In genomic region chr9:121154782-121155181, GRCh38 we compare ENCODE assay signal across 1 cellular context.
TF ChIP-seq lines count a peak whose summit lies in the region.

No MANE protein-coding gene starts in this region.

TF ChIP-seq in K562, 482 proteins besides CTCF, POLR2A, EP300 and RAD21 (continued from another document and continues in another):
- TF ChIP-seq ATF7 (IDR thresholded peaks at IDR 0.05) (peak; percentile 81), ZKSCAN8 (CRISPR knock-in tag; IDR thresholded peaks at IDR 0.05) (no peak), RBM34 (IDR thresholded peaks at IDR 0.05; ENCODE audit: borderline replicate concordance, insufficient read depth, low read length) (no peak), CCNT2 (IDR thresholded peaks at IDR 0.05; ENCODE audit: borderline replicate concordance, extremely low read depth, insufficient read length, low read depth, low read length) (peak; percentile 51), ZNF668 (CRISPR knock-in tag; IDR thresholded peaks at IDR 0.05) (no peak), SP1 (CRISPR knock-in tag; IDR thresholded peaks at IDR 0.05) (no peak), NONO (IDR thresholded peaks at IDR 0.05; ENCODE audit: low read depth in 2 of 2, low read length in 1 of 2) (no peak), KLF10 (CRISPR knock-in tag; IDR thresholded peaks at IDR 0.05) (no peak), TARDBP (IDR thresholded peaks at IDR 0.05) (no peak), ZBTB17 (CRISPR knock-in tag; IDR thresholded peaks at IDR 0.05) (no peak), CC2D1A (IDR thresholded peaks at IDR 0.05) (no peak; the same call in 1 of the 2 replicates), HDAC2 (IDR thresholded peaks at IDR 0.05) (peak; percentile 92), MIER1 (IDR thresholded peaks at IDR 0.05; ENCODE audit: low read depth) (no peak), ZNF830 (CRISPR knock-in tag; IDR thresholded peaks at IDR 0.05) (no peak), CHD1 (IDR thresholded peaks at IDR 0.05; ENCODE audit: low read length) (no peak), ZC3H11A (IDR thresholded peaks at IDR 0.05; ENCODE audit: low read depth, low read length) (no peak), TGIF2 (CRISPR knock-in tag; IDR thresholded peaks at IDR 0.05) (no peak), PHTF2 (CRISPR knock-in tag; IDR thresholded peaks at IDR 0.05) (no peak), PBX2 (CRISPR knock-in tag; IDR thresholded peaks at IDR 0.05; ENCODE audit: low read depth) (no peak), PBX2 (tag; conservative IDR thresholded peaks at IDR 0.05; ENCODE audit: low read depth) (no peak), MAFG (tag; conservative IDR thresholded peaks at IDR 0.05) (peak; percentile 93), ZNF146 (CRISPR knock-in tag; IDR thresholded peaks at IDR 0.05; ENCODE audit: unreplicated experiment) (no peak), SETDB1 (IDR thresholded peaks at IDR 0.05; ENCODE audit: low read length) (no peak), ERF (CRISPR knock-in tag; IDR thresholded peaks at IDR 0.05) (no peak), ZNF639 (CRISPR knock-in tag; conservative IDR thresholded peaks at IDR 0.05 in 1 of 2, IDR thresholded peaks at IDR 0.05 in 1 of 2) (peak in 1 of 2 experiments; percentile 41; a peak in 1 of 4 replicates), KDM5B (IDR thresholded peaks at IDR 0.05; ENCODE audit: insufficient replicate concordance, low read depth, low read length) (no peak), ELF4 (CRISPR knock-in tag; IDR thresholded peaks at IDR 0.05) (no peak), E2F6 (IDR thresholded peaks at IDR 0.05; ENCODE audit: borderline replicate concordance in 1 of 2, extremely low read depth in 1 of 2, insufficient read depth in 1 of 2, insufficient read length in 1 of 2, low read depth in 1 of 2, low read length in 1 of 2, poor library complexity in 1 of 2, severe bottlenecking in 1 of 2) (no peak), ZNF551 (CRISPR knock-in tag; IDR thresholded peaks at IDR 0.05) (no peak), RBM15 (IDR thresholded peaks at IDR 0.05; ENCODE audit: insufficient read depth, low read length) (no peak), JUNB (CRISPR knock-in tag; conservative IDR thresholded peaks at IDR 0.05) (no peak), CBX2 (IDR thresholded peaks at IDR 0.05; ENCODE audit: insufficient read depth, low read length, poor library complexity, severe bottlenecking) (no peak), ZNF239 (CRISPR knock-in tag; IDR thresholded peaks at IDR 0.05) (no peak), RCOR1 (IDR thresholded peaks at IDR 0.05; ENCODE audit: borderline replicate concordance in 1 of 2, low read depth in 2 of 2, low read length in 2 of 2) (peak; percentile 88 to 94), OTX1 (CRISPR knock-in tag; IDR thresholded peaks at IDR 0.05) (no peak), NEUROD1 (IDR thresholded peaks at IDR 0.05; ENCODE audit: borderline replicate concordance, low read depth, low read length, partially characterized antibody) (no peak), SRSF9 (IDR thresholded peaks at IDR 0.05; ENCODE audit: borderline replicate concordance, low read depth, low read length) (no peak), FOSL1 (tag; conservative IDR thresholded peaks at IDR 0.05) (peak; percentile 90), YY1 (IDR thresholded peaks at IDR 0.05; ENCODE audit: borderline replicate concordance in 1 of 3, control insufficient read depth in 1 of 3, extremely low read depth in 1 of 3, insufficient read depth in 3 of 3, insufficient read length in 1 of 3, insufficient replicate concordance in 2 of 3, low read depth in 1 of 3, low read length in 2 of 3) (no peak)
- TF ChIP-seq, protein P1, sequence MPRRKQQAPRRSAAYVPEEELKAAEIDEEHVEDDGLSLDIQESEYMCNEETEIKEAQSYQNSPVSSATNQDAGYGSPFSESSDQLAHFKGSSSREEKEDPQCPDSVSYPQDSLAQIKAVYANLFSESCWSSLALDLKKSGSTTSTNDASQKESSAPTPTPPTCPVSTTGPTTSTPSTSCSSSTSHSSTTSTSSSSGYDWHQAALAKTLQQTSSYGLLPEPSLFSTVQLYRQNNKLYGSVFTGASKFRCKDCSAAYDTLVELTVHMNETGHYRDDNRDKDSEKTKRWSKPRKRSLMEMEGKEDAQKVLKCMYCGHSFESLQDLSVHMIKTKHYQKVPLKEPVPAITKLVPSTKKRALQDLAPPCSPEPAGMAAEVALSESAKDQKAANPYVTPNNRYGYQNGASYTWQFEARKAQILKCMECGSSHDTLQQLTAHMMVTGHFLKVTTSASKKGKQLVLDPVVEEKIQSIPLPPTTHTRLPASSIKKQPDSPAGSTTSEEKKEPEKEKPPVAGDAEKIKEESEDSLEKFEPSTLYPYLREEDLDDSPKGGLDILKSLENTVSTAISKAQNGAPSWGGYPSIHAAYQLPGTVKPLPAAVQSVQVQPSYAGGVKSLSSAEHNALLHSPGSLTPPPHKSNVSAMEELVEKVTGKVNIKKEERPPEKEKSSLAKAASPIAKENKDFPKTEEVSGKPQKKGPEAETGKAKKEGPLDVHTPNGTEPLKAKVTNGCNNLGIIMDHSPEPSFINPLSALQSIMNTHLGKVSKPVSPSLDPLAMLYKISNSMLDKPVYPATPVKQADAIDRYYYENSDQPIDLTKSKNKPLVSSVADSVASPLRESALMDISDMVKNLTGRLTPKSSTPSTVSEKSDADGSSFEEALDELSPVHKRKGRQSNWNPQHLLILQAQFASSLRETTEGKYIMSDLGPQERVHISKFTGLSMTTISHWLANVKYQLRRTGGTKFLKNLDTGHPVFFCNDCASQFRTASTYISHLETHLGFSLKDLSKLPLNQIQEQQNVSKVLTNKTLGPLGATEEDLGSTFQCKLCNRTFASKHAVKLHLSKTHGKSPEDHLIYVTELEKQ (CRISPR knock-in tag; IDR thresholded peaks at IDR 0.05), result no peak
- TF ChIP-seq, protein P2, sequence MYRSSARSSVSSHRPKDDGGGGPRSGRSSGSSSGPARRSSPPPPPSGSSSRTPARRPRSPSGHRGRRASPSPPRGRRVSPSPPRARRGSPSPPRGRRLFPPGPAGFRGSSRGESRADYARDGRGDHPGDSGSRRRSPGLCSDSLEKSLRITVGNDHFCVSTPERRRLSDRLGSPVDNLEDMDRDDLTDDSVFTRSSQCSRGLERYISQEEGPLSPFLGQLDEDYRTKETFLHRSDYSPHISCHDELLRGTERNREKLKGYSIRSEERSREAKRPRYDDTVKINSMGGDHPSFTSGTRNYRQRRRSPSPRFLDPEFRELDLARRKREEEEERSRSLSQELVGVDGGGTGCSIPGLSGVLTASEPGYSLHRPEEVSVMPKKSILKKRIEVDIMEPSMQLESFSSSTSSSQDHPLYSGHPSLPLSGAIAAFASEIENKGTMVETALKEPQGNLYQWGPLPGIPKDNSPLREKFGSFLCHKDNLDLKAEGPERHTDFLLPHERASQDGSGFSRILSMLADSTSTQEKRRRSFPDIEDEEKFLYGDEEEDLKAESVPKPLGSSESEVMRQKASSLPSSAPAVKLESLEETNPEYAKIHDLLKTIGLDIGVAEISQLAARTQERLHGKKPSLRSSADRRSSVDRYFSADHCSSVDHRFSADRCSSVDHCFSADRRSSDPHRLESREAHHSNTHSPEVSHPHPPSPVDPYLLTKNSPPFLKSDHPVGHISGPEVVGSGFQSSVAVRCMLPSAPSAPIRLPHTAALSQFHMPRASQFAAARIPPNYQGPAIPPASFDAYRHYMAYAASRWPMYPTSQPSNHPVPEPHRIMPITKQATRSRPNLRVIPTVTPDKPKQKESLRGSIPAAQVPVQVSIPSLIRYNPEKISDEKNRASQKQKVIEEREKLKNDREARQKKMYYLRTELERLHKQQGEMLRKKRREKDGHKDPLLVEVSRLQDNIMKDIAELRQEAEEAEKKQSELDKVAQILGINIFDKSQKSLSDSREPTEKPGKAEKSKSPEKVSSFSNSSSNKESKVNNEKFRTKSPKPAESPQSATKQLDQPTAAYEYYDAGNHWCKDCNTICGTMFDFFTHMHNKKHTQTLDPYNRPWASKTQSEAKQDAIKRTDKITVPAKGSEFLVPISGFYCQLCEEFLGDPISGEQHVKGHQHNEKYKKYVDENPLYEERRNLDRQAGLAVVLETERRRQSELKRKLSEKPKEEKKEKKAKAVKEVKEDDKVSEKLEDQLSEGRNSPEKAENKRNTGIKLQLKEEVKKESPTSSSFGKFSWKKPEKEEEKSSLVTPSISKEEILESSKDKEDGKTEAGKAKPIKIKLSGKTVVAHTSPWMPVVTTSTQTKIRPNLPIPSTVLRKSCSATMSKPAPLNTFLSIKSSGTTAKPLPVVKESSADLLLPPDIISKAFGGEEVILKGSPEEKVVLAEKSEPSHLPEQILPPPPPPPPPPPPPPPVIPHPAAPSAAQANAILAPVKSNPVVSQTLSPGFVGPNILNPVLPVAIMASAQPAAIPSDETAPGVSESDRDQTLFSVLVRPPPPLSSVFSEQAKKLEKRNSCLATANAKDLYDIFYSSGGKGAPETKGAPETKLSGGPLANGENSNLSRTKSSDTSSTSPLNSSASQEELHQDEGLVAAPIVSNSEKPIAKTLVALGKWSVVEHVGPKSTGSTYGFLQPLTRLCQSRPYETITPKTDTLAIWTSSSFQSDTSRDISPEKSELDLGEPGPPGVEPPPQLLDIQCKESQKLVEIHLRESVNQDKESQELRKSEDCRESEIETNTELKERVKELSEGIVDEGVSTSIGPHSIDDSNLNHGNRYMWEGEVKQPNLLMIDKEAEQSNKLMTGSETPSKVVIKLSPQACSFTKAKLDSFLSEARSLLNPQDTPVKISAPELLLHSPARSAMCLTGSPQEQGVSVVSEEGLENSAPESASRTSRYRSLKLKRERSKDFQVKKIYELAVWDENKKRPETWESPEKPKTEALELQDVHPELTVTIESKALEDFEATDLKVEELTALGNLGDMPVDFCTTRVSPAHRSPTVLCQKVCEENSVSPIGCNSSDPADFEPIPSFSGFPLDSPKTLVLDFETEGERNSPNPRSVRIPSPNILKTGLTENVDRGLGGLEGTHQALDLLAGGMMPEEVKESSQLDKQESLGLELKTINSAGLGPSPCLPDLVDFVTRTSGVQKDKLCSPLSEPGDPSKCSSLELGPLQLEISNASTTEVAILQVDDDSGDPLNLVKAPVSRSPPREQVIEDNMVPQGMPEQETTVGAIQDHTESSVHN (IDR thresholded peaks at IDR 0.05; ENCODE audit: borderline replicate concordance in 1 of 2, low read depth in 1 of 2), result peak in 1 of 2 experiments; percentile 55; a peak in 1 of 4 replicates
- TF ChIP-seq, protein P3, sequence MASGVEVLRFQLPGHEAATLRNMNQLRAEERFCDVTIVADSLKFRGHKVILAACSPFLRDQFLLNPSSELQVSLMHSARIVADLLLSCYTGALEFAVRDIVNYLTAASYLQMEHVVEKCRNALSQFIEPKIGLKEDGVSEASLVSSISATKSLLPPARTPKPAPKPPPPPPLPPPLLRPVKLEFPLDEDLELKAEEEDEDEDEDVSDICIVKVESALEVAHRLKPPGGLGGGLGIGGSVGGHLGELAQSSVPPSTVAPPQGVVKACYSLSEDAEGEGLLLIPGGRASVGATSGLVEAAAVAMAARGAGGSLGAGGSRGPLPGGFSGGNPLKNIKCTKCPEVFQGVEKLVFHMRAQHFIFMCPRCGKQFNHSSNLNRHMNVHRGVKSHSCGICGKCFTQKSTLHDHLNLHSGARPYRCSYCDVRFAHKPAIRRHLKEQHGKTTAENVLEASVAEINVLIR (CRISPR knock-in tag; IDR thresholded peaks at IDR 0.05), result no peak
- TF ChIP-seq, protein P4, sequence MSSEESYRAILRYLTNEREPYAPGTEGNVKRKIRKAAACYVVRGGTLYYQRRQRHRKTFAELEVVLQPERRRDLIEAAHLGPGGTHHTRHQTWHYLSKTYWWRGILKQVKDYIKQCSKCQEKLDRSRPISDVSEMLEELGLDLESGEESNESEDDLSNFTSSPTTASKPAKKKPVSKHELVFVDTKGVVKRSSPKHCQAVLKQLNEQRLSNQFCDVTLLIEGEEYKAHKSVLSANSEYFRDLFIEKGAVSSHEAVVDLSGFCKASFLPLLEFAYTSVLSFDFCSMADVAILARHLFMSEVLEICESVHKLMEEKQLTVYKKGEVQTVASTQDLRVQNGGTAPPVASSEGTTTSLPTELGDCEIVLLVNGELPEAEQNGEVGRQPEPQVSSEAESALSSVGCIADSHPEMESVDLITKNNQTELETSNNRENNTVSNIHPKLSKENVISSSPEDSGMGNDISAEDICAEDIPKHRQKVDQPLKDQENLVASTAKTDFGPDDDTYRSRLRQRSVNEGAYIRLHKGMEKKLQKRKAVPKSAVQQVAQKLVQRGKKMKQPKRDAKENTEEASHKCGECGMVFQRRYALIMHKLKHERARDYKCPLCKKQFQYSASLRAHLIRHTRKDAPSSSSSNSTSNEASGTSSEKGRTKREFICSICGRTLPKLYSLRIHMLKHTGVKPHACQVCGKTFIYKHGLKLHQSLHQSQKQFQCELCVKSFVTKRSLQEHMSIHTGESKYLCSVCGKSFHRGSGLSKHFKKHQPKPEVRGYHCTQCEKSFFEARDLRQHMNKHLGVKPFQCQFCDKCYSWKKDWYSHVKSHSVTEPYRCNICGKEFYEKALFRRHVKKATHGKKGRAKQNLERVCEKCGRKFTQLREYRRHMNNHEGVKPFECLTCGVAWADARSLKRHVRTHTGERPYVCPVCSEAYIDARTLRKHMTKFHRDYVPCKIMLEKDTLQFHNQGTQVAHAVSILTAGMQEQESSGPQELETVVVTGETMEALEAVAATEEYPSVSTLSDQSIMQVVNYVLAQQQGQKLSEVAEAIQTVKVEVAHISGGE (CRISPR knock-in tag; IDR thresholded peaks at IDR 0.05), result 0 out of 6 replicates have a peak, but pooled peaks of 1 of the 3 experiments have one; percentile 49
